Comparison of ENCODE assay signal across 7 cellular contexts in the genomic region with DNA sequence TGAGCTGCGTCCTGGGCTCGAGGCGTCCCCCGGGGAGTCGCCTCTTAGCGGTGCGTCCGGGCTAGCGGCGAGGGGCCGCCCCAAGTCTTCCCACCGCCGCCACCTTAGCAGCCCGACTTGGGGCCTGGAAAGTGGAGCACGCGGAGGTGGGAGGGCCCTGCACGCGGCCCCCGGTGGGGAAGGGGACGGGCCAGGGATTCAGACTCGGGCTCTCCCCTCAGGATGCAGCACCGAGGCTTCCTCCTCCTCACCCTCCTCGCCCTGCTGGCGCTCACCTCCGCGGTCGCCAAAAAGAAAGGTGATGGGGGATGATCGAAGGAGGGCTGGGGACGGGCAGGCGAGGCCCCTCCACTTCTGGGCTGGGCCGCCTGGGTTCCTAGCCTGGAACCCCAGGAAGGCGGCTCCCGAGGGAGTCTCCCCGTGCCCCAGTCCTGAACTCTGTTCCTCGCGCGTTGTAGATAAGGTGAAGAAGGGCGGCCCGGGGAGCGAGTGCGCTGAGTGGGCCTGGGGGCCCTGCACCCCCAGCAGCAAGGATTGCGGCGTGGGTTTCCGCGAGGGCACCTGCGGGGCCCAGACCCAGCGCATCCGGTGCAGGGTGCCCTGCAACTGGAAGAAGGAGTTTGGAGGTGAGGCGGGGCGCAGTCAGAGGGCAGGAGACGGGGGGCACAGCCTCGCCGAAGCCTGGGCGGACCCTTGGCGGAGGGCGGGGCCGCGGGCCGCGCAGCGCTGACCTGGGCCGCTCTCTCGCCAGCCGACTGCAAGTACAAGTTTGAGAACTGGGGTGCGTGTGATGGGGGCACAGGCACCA. TPM values are rescaled to one million over a fixed set of nuclear protein-coding genes. Genes with fewer than 3 reads are reported as not detected.
DNase-seq lines count a peak whose midpoint lies in the region; ATAC-seq and TF ChIP-seq lines count a peak whose summit lies in the region.

No MANE protein-coding gene starts in this region.

- peak overlapping the region; percentile 68 to 85 (median 78) for H3K4me3 Mint-ChIP-seq in naive B cell

- peaks cover 0 to 23% of the 10 kb centered on the region in 2 donors for H3K36me3 Mint-ChIP-seq in naive B cell

- H3K9ac ChIP-seq in MM.1S (ENCODE audit: low read length), result no peak overlapping the region

- no peaks in the 10 kb centered on the region for H3K36me3 ChIP-seq in MM.1S (replicated peaks; ENCODE audit: insufficient read depth, low read length)

- peak; percentile 47 for DNase-seq in ELR (ENCODE audit: low read depth)
- no peak for DNase-seq in MM.1S
- DNase-seq in cardiac fibroblast (ENCODE audit: low read depth in 2 of 2), result peak in 1 of 2 donors; percentile 19
- DNase-seq in naive B cell, result no peak
- no peak for DNase-seq in mucosa of gallbladder (ENCODE audit: low spot score)

- H3K9me3 ChIP-seq in MM.1S (replicated peaks; ENCODE audit: insufficient read depth, low read length), result no peaks in the 10 kb centered on the region

- no peak overlapping the region for H3K27ac ChIP-seq in MM.1S (ENCODE audit: low read length)

- no peak overlapping the region for H3K27ac Mint-ChIP-seq in naive B cell

- H4K20me1 ChIP-seq in MM.1S (ENCODE audit: insufficient read depth, low read length), result no peaks in the 10 kb centered on the region

- peaks cover 49% of the 10 kb centered on the region for H3K27me3 ChIP-seq in MM.1S (replicated peaks; ENCODE audit: insufficient read depth, low read length)

- H3K4me1 Mint-ChIP-seq in naive B cell, result peaks cover 7 to 10% (median 8%) of the 10 kb centered on the region in 3 donors

- H3F3A ChIP-seq in MM.1S (ENCODE audit: insufficient read depth, low read length), result no peaks in the 10 kb centered on the region

- peaks cover 4% of the 10 kb centered on the region; the same call in 1 of the 2 replicates for H3K4me1 ChIP-seq in MM.1S (ENCODE audit: low read length)

- ATAC-seq in naive B cell (ENCODE audit: low read depth in 2 of 2), result no peak
- no peak for ATAC-seq in HG03097 (IDR thresholded peaks at IDR 0.05; ENCODE audit: low FRiP score, unreplicated experiment)
- no peak for ATAC-seq in GM21390 (IDR thresholded peaks at IDR 0.05; ENCODE audit: unreplicated experiment)

- H3K4me2 ChIP-seq in MM.1S (ENCODE audit: low read depth, low read length), result peak overlapping the region; percentile 73; the same call in 1 of the 2 replicates

- H3K27me3 Mint-ChIP-seq in naive B cell, result peaks cover 13 to 45% (median 25%) of the 10 kb centered on the region in 3 donors

- H2AFZ ChIP-seq in MM.1S (ENCODE audit: low read length), result peak overlapping the region; percentile 38; the same call in 1 of the 2 replicates

- peaks cover 0 to 3% (median 0%) of the 10 kb centered on the region in 7 donors for H3K9me3 Mint-ChIP-seq in naive B cell

- TF ChIP-seq CTCF in MM.1S (IDR thresholded peaks at IDR 0.05; ENCODE audit: low read length) (no peak), cardiac fibroblast (IDR thresholded peaks at IDR 0.05; ENCODE audit: low read depth, low read length) (no peak)

- peak overlapping the region; percentile 42; the same call in 1 of the 2 replicates for H3K4me3 ChIP-seq in MM.1S (ENCODE audit: low read length)
- peak overlapping the region; percentile 49 to 59 for H3K4me3 ChIP-seq in cardiac fibroblast (replicated peaks in 1 of 2; ENCODE audit: low read depth in 2 of 2, low read length in 2 of 2)

- no peaks in the 10 kb centered on the region for H3K79me2 ChIP-seq in MM.1S (ENCODE audit: low read length)

- H3K9me2 ChIP-seq in MM.1S (replicated peaks; ENCODE audit: insufficient read depth, low read length), result no peaks in the 10 kb centered on the region

RNA-seq across cellular contexts. Expression of a gene that starts 0.6 kb away (rescaled TPM):
- polyA plus RNA-seq in naive B cell (ENCODE audit: low read depth in 6 of 6), result 1 to 10 TPM in 3 of 6 donors, under 1 TPM in 2, not detected in 1; 0.52 to 1.8 (median 1.5) TPM
- 106 TPM for total RNA-seq in mucosa of gallbladder

RNA-seq across cellular contexts. Expression of a gene that starts 9.5 kb away (rescaled TPM):
- polyA plus RNA-seq in naive B cell (ENCODE audit: low read depth in 6 of 6), result under 1 TPM in 5 of 6 donors, not detected in 1; 0.27 to 0.94 (median 0.34) TPM
- total RNA-seq in mucosa of gallbladder, result not detected

RNA-seq across cellular contexts. Expression of a gene that starts 34.8 kb away (rescaled TPM):
- 10 to 100 TPM in 1 of 6 donors, 1 to 10 TPM in 5; 2.5 to 13.7 (median 7.9) TPM for polyA plus RNA-seq in naive B cell (ENCODE audit: low read depth in 6 of 6)
- 83.8 TPM for total RNA-seq in mucosa of gallbladder
